ENCODE assay signal across 33 cellular contexts in the genomic region with DNA sequence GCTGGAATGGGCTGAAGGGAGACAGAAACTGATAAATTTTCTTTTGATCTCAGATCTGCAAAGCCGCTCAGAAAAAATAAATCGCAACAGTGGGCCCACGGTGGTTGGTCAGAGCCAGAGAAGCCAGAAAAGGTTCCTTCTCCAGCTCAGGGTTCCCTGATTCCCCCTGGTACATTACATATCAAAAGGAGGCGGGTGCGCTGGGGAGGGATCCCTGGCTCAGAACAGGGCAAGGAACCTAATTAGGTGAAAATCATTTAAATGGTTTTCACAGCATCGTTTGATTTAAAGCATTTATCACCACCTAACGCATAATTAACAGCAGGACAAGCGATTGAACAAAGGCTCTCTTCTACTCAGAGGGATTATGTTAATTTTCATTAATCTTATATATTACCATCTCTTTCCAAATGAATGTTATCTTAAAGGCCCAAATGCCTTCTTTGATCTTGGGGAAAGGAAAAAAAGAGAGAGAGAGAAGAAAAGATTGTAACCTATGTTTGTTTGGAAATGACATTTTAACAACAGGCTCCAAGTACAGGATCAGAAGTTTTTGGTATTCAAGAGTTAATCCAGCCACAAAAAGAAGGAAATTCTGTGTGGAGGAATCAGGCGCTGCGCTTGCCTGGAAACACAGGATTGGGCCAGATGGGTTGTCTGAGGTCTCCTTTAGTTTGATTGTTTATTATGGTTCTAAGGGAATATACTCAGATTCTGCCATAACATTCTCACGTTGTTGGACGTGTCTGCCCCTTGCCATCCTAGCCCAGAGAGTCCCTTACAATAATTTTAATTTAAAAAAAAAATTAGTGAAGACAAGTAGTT.
DNase-seq lines count a peak whose midpoint lies in the region; ATAC-seq and TF ChIP-seq lines count a peak whose summit lies in the region.
"Had no signal": no experiment of that assay in that cellular context is flagged by ENCODE, and none has a peak within 500 bp of the region (broad histone marks: within the 10 kb centered on the region; RNA-seq: fewer than 3 reads in every experiment).

No MANE protein-coding gene starts in this region.

- H3K9me3 Mint-ChIP-seq in neural crest cell, result peaks cover 7% of the 10 kb centered on the region
- H3K9me3 Mint-ChIP-seq: activated B cell treated with CpG ODN at 0.5 μM for 24 hours; activated naive CD4-positive, alpha-beta T cell treated with anti-CD3 and anti-CD28 coated beads, Interleukin-2, amount 10 ng/mL, durations not matched to agents 7 days and 5 days; naive thymus-derived CD8-positive, alpha-beta T cell had no signal

- peak overlapping the region; percentile 97 for H3K27ac Mint-ChIP-seq in neural crest cell (ENCODE audit: unreplicated experiment)
- H3K27ac Mint-ChIP-seq: activated B cell treated with CpG ODN at 0.5 μM for 24 hours; activated CD8-positive, alpha-beta memory T cell treated with anti-CD3 and anti-CD28 coated beads, Interleukin-2, amount 10 ng/mL, durations not matched to agents 7 days and 5 days; activated naive CD4-positive, alpha-beta T cell treated with anti-CD3 and anti-CD28 coated beads, Interleukin-2, amount 10 ng/mL, durations not matched to agents 7 days and 5 days; HFFc6; naive thymus-derived CD8-positive, alpha-beta T cell; stimulated activated naive B cell treated with anti-CD40 and anti-IgM and Interleukin-4, amounts not matched to agents 10 μg/mL and 1 μg/mL and 100 μg/mL, for 72 hours had no signal

- no peak overlapping the region for H3K27ac ChIP-seq in hepatocyte
- H3K27ac ChIP-seq: BLaER1 treated with 17β-estradiol and CSF1 and Interleukin-3, amounts not matched to agents 10 nM and 100 nM; foreskin keratinocyte; left ventricle myocardium inferior; suprapubic skin had no signal

- H3K36me3 ChIP-seq in H7 (replicated peaks; ENCODE audit: control insufficient read depth, insufficient read depth, low read length), result no peaks in the 10 kb centered on the region; the same call in 1 of the 2 replicates
- no peaks in the 10 kb centered on the region for H3K36me3 ChIP-seq in NT2/D1 (ENCODE audit: insufficient read depth, insufficient read length, low read length)
- no peaks in the 10 kb centered on the region for H3K36me3 ChIP-seq in hepatocyte (replicated peaks; ENCODE audit: insufficient read depth, low read depth)
- H3K36me3 ChIP-seq: BLaER1 treated with 17β-estradiol and CSF1 and Interleukin-3, amounts not matched to agents 10 nM and 100 nM; left ventricle myocardium inferior; suprapubic skin had no signal

- peak overlapping the region; percentile 73 for H3K4me3 Mint-ChIP-seq in neural crest cell
- H3K4me3 Mint-ChIP-seq: activated B cell treated with CpG ODN at 0.5 μM for 24 hours; activated CD8-positive, alpha-beta memory T cell treated with anti-CD3 and anti-CD28 coated beads, Interleukin-2, amount 10 ng/mL, durations not matched to agents 7 days and 5 days; activated naive CD4-positive, alpha-beta T cell treated with anti-CD3 and anti-CD28 coated beads, Interleukin-2, amount 10 ng/mL, durations not matched to agents 7 days and 5 days; HFFc6; naive thymus-derived CD8-positive, alpha-beta T cell; stimulated activated naive B cell treated with anti-CD40 and anti-IgM and Interleukin-4, amounts not matched to agents 10 μg/mL and 1 μg/mL and 100 μg/mL, for 72 hours had no signal

- H3K79me2 ChIP-seq in hepatocyte, result no peaks in the 10 kb centered on the region

- 56% methylated on average over 12 of the region's 12 CpGs for WGBS in hepatocyte (ENCODE audit: low lambda C conversion rate, missing lambda C conversion rate)

- H3K9ac ChIP-seq in NT2/D1 (ENCODE audit: insufficient read length, low read depth), result peak overlapping the region; percentile 29
- H3K9ac ChIP-seq: BLaER1 treated with 17β-estradiol and CSF1 and Interleukin-3, amounts not matched to agents 10 nM and 100 nM had no signal

- no peaks in the 10 kb centered on the region for H3K9me3 ChIP-seq in NT2/D1 (ENCODE audit: insufficient read depth, low read length)
- no peaks in the 10 kb centered on the region for H3K9me3 ChIP-seq in hepatocyte (ENCODE audit: low read depth)
- H3K9me3 ChIP-seq: BLaER1 treated with 17β-estradiol and CSF1 and Interleukin-3, amounts not matched to agents 10 nM and 100 nM; suprapubic skin had no signal

- H3K4me1 ChIP-seq in NT2/D1 (ENCODE audit: insufficient read depth, insufficient read length) (peaks cover 10% of the 10 kb centered on the region), hepatocyte (ENCODE audit: insufficient read depth) (peaks cover 12% of the 10 kb centered on the region)
- H3K4me1 ChIP-seq: left ventricle myocardium inferior had no signal

- peaks cover 66% of the 10 kb centered on the region for H3K4me1 Mint-ChIP-seq in neural crest cell
- H3K4me1 Mint-ChIP-seq: activated naive CD4-positive, alpha-beta T cell treated with anti-CD3 and anti-CD28 coated beads, Interleukin-2, amount 10 ng/mL, durations not matched to agents 7 days and 5 days; naive thymus-derived CD8-positive, alpha-beta T cell had no signal

- no peak for TF ChIP-seq CTCF in hepatocyte (IDR thresholded peaks at IDR 0.05; ENCODE audit: poor library complexity)
- no peak for TF ChIP-seq CTCF in neural crest cell (conservative IDR thresholded peaks at IDR 0.05)

- no peak overlapping the region for H3K4me3 ChIP-seq in H7 (ENCODE audit: insufficient read depth, low read depth, low read length)
- H3K4me3 ChIP-seq in NT2/D1 (ENCODE audit: insufficient read length, low read depth), result no peak overlapping the region
- no peak overlapping the region for H3K4me3 ChIP-seq in hepatocyte
- H3K4me3 ChIP-seq: BLaER1 treated with 17β-estradiol and CSF1 and Interleukin-3, amounts not matched to agents 10 nM and 100 nM; left ventricle myocardium inferior; suprapubic skin had no signal

- peak overlapping the region; percentile 47 for H2AFZ ChIP-seq in hepatocyte

- ATAC-seq in GM18520 (IDR thresholded peaks at IDR 0.05; ENCODE audit: unreplicated experiment) (no peak), HG03175 (IDR thresholded peaks at IDR 0.05; ENCODE audit: unreplicated experiment) (no peak)
- ATAC-seq: activated CD8-positive, alpha-beta memory T cell treated with anti-CD3 and anti-CD28 coated beads, Interleukin-2, amount 10 ng/mL, durations not matched to agents 7 days and 5 days; esophagus mucosa; foreskin keratinocyte; naive thymus-derived CD8-positive, alpha-beta T cell; Panc1; right cardiac atrium; stimulated activated naive B cell treated with anti-CD40 and anti-IgM and Interleukin-4, amounts not matched to agents 10 μg/mL and 1 μg/mL and 100 μg/mL, for 72 hours had no signal

- H3K9me2 ChIP-seq in hepatocyte (replicated peaks; ENCODE audit: insufficient read depth), result no peaks in the 10 kb centered on the region

- peaks cover 2% of the 10 kb centered on the region for H3K36me3 Mint-ChIP-seq in neural crest cell (ENCODE audit: low read depth)
- H3K36me3 Mint-ChIP-seq: activated CD8-positive, alpha-beta memory T cell treated with anti-CD3 and anti-CD28 coated beads, Interleukin-2, amount 10 ng/mL, durations not matched to agents 7 days and 5 days; activated naive CD4-positive, alpha-beta T cell treated with anti-CD3 and anti-CD28 coated beads, Interleukin-2, amount 10 ng/mL, durations not matched to agents 7 days and 5 days had no signal

- peak overlapping the region; percentile 59 for H3K4me2 ChIP-seq in hepatocyte
- H3K4me2 ChIP-seq: BLaER1 treated with 17β-estradiol and CSF1 and Interleukin-3, amounts not matched to agents 10 nM and 100 nM had no signal

- H4K20me1 ChIP-seq in hepatocyte (ENCODE audit: insufficient read depth, poor library complexity, severe bottlenecking), result no peaks in the 10 kb centered on the region
- H4K20me1 ChIP-seq: BLaER1 treated with 17β-estradiol and CSF1 and Interleukin-3, amounts not matched to agents 10 nM and 100 nM had no signal

- H3K27me3 Mint-ChIP-seq in neural crest cell (ENCODE audit: low read depth), result no peaks in the 10 kb centered on the region
- H3K27me3 Mint-ChIP-seq: activated B cell treated with CpG ODN at 0.5 μM for 24 hours; activated CD8-positive, alpha-beta memory T cell treated with anti-CD3 and anti-CD28 coated beads, Interleukin-2, amount 10 ng/mL, durations not matched to agents 7 days and 5 days; activated naive CD4-positive, alpha-beta T cell treated with anti-CD3 and anti-CD28 coated beads, Interleukin-2, amount 10 ng/mL, durations not matched to agents 7 days and 5 days; naive thymus-derived CD8-positive, alpha-beta T cell; stimulated activated naive B cell treated with anti-CD40 and anti-IgM and Interleukin-4, amounts not matched to agents 10 μg/mL and 1 μg/mL and 100 μg/mL, for 72 hours had no signal

- peak; percentile 65 for DNase-seq in H7
- DNase-seq in NT2/D1 (ENCODE audit: low read depth, low spot score), result no peak
- DNase-seq in hepatocyte (ENCODE audit: low spot score), result no peak
- DNase-seq in neural crest cell (ENCODE audit: low read depth, low spot score), result no peak
- DNase-seq in SKM-1 (lab: John Stamatoyannopoulos, UW; ENCODE audit: unreplicated experiment), result no peak
- DNase-seq: activated B cell treated with CpG ODN at 0.5 μM for 24 hours; activated CD8-positive, alpha-beta memory T cell treated with anti-CD3 and anti-CD28 coated beads, Interleukin-2, amount 10 ng/mL, durations not matched to agents 7 days and 5 days; activated naive CD4-positive, alpha-beta T cell treated with anti-CD3 and anti-CD28 coated beads, Interleukin-2, amount 10 ng/mL, durations not matched to agents 7 days and 5 days; activated T-cell treated with anti-CD3 and anti-CD28 coated beads, Interleukin-2, amount 50 U/mL, for 48 hours; amygdala; COR-L47; cortex of kidney; DMS79 treated with DMSO at 0.1 percent for 48 hours; foreskin keratinocyte; HFFc6; left ventricle myocardium inferior; midbrain; naive thymus-derived CD8-positive, alpha-beta T cell; NCI-H1092 treated with DMSO at 0.1 percent for 48 hours; NCI-H187; NCI-H2171 treated with DMSO at 0.1 percent for 48 hours; NCI-H510A treated with DMSO at 0.1 percent for 48 hours; right cardiac atrium; SHP77 treated with DMSO at 0.1 percent for 48 hours; stimulated activated CD4-positive, alpha-beta T cell treated with anti-CD3 and anti-CD28 coated beads, Interleukin-4, amount 100 ng/mL, for 24 hours; stimulated activated naive B cell treated with anti-CD40 and anti-IgM and Interleukin-4, amounts not matched to agents 10 μg/mL and 1 μg/mL and 100 μg/mL, for 72 hours; T-helper 9 cell had no signal

- H3K27me3 ChIP-seq in H7 (ENCODE audit: control insufficient read depth, insufficient read depth, low read length), result no peaks in the 10 kb centered on the region; the same call in 1 of the 2 replicates
- H3K27me3 ChIP-seq in NT2/D1 (ENCODE audit: insufficient read depth, insufficient read length), result peaks cover 3% of the 10 kb centered on the region
- H3K27me3 ChIP-seq in hepatocyte, result no peaks in the 10 kb centered on the region
- H3K27me3 ChIP-seq: BLaER1 treated with 17β-estradiol and CSF1 and Interleukin-3, amounts not matched to agents 10 nM and 100 nM; foreskin keratinocyte; suprapubic skin had no signal
